Comparison of ENCODE assay signal across 33 cellular contexts in genomic region chr6:44478158-44478557, GRCh38.
A peak's percentile ranks its signal among the peaks of the same experiment; 100 is the strongest.
DNase-seq lines count a peak whose midpoint lies in the region; ATAC-seq, FAIRE-seq and TF ChIP-seq lines count a peak whose summit lies in the region.
"Had no signal": no experiment of that assay in that cellular context is flagged by ENCODE, and none has a peak within 500 bp of the region (broad histone marks: within the 10 kb centered on the region; RNA-seq: fewer than 3 reads in every experiment).

No MANE protein-coding gene starts in this region.

- ATAC-seq in gastrocnemius medialis, result peak; percentile 76 to 88
- ATAC-seq in left lung, result no peak
- ATAC-seq: lower lobe of right lung; natural killer cell treated with Interleukin-12 subunit alpha and Interleukin-12 subunit beta and Interleukin-15 and Interleukin-18, amount 100 ng/mL, for 72 hours; stimulated activated memory B cell treated with anti-CD40 and anti-IgM and Interleukin-4, amounts not matched to agents 10 μg/mL and 1 μg/mL and 100 μg/mL, for 72 hours; T-helper 17 cell had no signal

- H3K4me1 ChIP-seq in gastrocnemius medialis (peaks cover 18 to 33% of the 10 kb centered on the region in 2 donors), left lung (peaks cover 0 to 8% of the 10 kb centered on the region in 2 donors)
- H3K4me1 ChIP-seq: adrenal gland had no signal

- H3K27me3 ChIP-seq in bronchial epithelial cell (ENCODE audit: control insufficient read depth, insufficient read depth, low read length) (no peaks in the 10 kb centered on the region), gastrocnemius medialis (no peaks in the 10 kb centered on the region), left lung (peaks cover 0 to 25% of the 10 kb centered on the region in 2 donors)
- H3K27me3 ChIP-seq: dorsolateral prefrontal cortex, suprapubic skin had no signal

- intact Hi-C loops in gastrocnemius medialis (cut with DNase I; ENCODE audit: low total_unique reads), result loop anchor here (5.0 kb wide), 3 partner anchors 174 to 1444 kb away; no protein-coding TSS in a partner anchor
- intact Hi-C loops in left lung (cut with DNase I), result loop anchor here in 1 of 2 donors (10.0 kb wide), 1 partner anchor 167 kb away; no protein-coding TSS in a partner anchor

- DNase-seq in NOMO-1 (lab: John Stamatoyannopoulos, UW; ENCODE audit: unreplicated experiment in 2 of 2) (peak; percentile 22 to 25), NOMO-1 treated with dmso at 0.1 percent for 144 hours (lab: John Stamatoyannopoulos, UW; ENCODE audit: unreplicated experiment) (no peak), MV-4-11 (lab: John Stamatoyannopoulos, UW) (peak; percentile 62), bronchial epithelial cell (ENCODE audit: low read depth) (peak; percentile 35), gastrocnemius medialis (peak; percentile 30 to 34), left lung (no peak), NCI-H1436 treated with DMSO at 0.1 percent for 48 hours (lab: John Stamatoyannopoulos, UW) (no peak)
- no peak for DNase-seq in central memory CD4-positive, alpha-beta T cell
- DNase-seq: activated CD4-positive, alpha-beta memory T cell treated with anti-CD3 and anti-CD28 coated beads, Interleukin-2, amount 10 ng/mL, durations not matched to agents 7 days and 5 days; activated CD4-positive, CD25-positive, alpha-beta regulatory T cell treated with anti-CD3 and anti-CD28 coated beads, Interleukin-2, amount 50 U/mL, for 72 hours; activated CD8-positive, alpha-beta memory T cell treated with anti-CD3 and anti-CD28 coated beads, Interleukin-2, amount 50 U/mL, for 48 hours; activated naive CD4-positive, alpha-beta T cell treated with anti-CD3 and anti-CD28 coated beads, Interleukin-2, amount 10 ng/mL, durations not matched to agents 7 days and 5 days; adrenal gland; CD4-positive, CD25-positive, alpha-beta regulatory T cell; dorsolateral prefrontal cortex; esophagus squamous epithelium; lower lobe of right lung; NCI-H1436; NCI-H2081 treated with DMSO at 0.1 percent for 48 hours; NCI-H446; NCI-H774; occipital lobe; T-helper 17 cell had no signal

- TF ChIP-seq CTCF in bronchial epithelial cell (IDR thresholded peaks at IDR 0.05; ENCODE audit: insufficient read depth, low read length, severe bottlenecking) (no peak), gastrocnemius medialis (IDR thresholded peaks at IDR 0.05 in 4 of 5, conservative IDR thresholded peaks at IDR 0.05 in 1 of 5) (no peak), left lung (IDR thresholded peaks at IDR 0.05) (no peak)

- no peaks in the 10 kb centered on the region for H3K36me3 ChIP-seq in bronchial epithelial cell (ENCODE audit: control insufficient read depth, insufficient read depth, low read length)
- H3K36me3 ChIP-seq in gastrocnemius medialis, result no peaks in the 10 kb centered on the region
- H3K36me3 ChIP-seq in left lung, result no peaks in the 10 kb centered on the region
- H3K36me3 ChIP-seq: adrenal gland, esophagus squamous epithelium, lower lobe of right lung, prostate gland, suprapubic skin had no signal

- no peak for TF ChIP-seq POLR2A in gastrocnemius medialis (IDR thresholded peaks at IDR 0.05)

- no peak for FAIRE-seq in bronchial epithelial cell (lab: Jason Lieb, UNC)
- FAIRE-seq: D721Med, endometrium, frontal cortex had no signal

- in situ Hi-C loops in gastrocnemius medialis (cut with MboI; ENCODE audit: low sequenced_read_pairs in 4 of 4), result loop anchor here in 3 of 4 donors (10.0 to 25.0 kb wide), 4 partner anchors 159 to 1434 kb away; no protein-coding TSS in a partner anchor

- H3K27ac ChIP-seq in gastrocnemius medialis (no peak overlapping the region), left lung (no peak overlapping the region)
- H3K27ac ChIP-seq: 22Rv1, adrenal gland, dorsolateral prefrontal cortex, esophagus squamous epithelium, lower lobe of right lung, prostate gland, RWPE1, suprapubic skin had no signal

- H3K4me3 ChIP-seq in bronchial epithelial cell (ENCODE audit: low read depth, low read length), result no peak overlapping the region
- H3K4me3 ChIP-seq in gastrocnemius medialis, result no peak overlapping the region
- H3K4me3 ChIP-seq in left lung, result no peak overlapping the region
- H3K4me3 ChIP-seq: adrenal gland, dorsolateral prefrontal cortex, esophagus squamous epithelium, lower lobe of right lung, prostate gland, skin epidermis, suprapubic skin had no signal

- no peaks in the 10 kb centered on the region for H3K9me3 ChIP-seq in gastrocnemius medialis
- H3K9me3 ChIP-seq in left lung, result no peaks in the 10 kb centered on the region
- H3K9me3 ChIP-seq: adrenal gland, esophagus squamous epithelium, lower lobe of right lung, prostate gland, suprapubic skin had no signal

Comparison
In these comparisons a context has a peak if more than half of its experiments do, and no peak if none do; other contexts are left out.
1. DNase-seq: peak in NOMO-1 (2 of 2), MV-4-11 (single experiment), bronchial epithelial cell (single experiment) and gastrocnemius medialis (2 of 2); none in NOMO-1 treated with dmso at 0.1 percent for 144 hours (single experiment), left lung (0 of 2), central memory CD4-positive, alpha-beta T cell (single experiment) and NCI-H1436 treated with DMSO at 0.1 percent for 48 hours (single experiment).